27 cellular contexts compared by ENCODE assay signal in genomic region chr14:21699551-21699950, GRCh38. TPM values are rescaled to one million over a fixed set of nuclear protein-coding genes. Genes with fewer than 3 reads are reported as not detected.
"Had no signal": no experiment of that assay in that cellular context is flagged by ENCODE, and none has a peak within 500 bp of the region (broad histone marks: within the 10 kb centered on the region; RNA-seq: fewer than 3 reads in every experiment).

No MANE protein-coding gene starts in this region.

- H3K27me3 ChIP-seq: SJSA1 had no signal

- H3K27ac ChIP-seq: SJSA1 had no signal

- H3K27ac Mint-ChIP-seq: activated CD8-positive, alpha-beta memory T cell treated with anti-CD3 and anti-CD28 coated beads, Interleukin-2, amount 10 ng/mL, durations not matched to agents 7 days and 5 days; activated naive CD8-positive, alpha-beta T cell; activated T-cell treated with anti-CD3 and anti-CD28 coated beads, Interleukin-2, amount 50 U/mL, for 24 hours; activated T-helper 1 cell treated with anti-CD3 and anti-CD28 coated beads, Interleukin-12 subunit alpha, Interleukin-12 subunit beta, Interleukin-2, Interleukin-4 antibody, amounts not matched to agents 30 ng/mL and 10 ng/mL and 1 ng/mL, durations not matched to agents 14 hours and 24 hours and 36 hours; brain; T-helper 1 cell treated with Interleukin-12 subunit alpha and Interleukin-12 subunit beta and Interleukin-4 antibody, amounts not matched to agents 30 μg/mL and 1 μg/mL, for 36 hours; WTC11 had no signal

- DNase-seq: activated CD4-positive, alpha-beta T cell treated with anti-CD3 and anti-CD28 coated beads for 48 hours; activated CD4-positive, alpha-beta T cell treated with anti-CD3 and anti-CD28 coated beads, Interleukin-2, amount 50 U/mL, for 48 hours; activated CD4-positive, CD25-positive, alpha-beta regulatory T cell treated with anti-CD3 and anti-CD28 coated beads, Interleukin-2, amount 50 U/mL, for 72 hours; activated CD8-positive, alpha-beta memory T cell treated with anti-CD3 and anti-CD28 coated beads, Interleukin-2, amount 10 ng/mL, durations not matched to agents 7 days and 5 days; activated effector memory CD4-positive, alpha-beta T cell treated with Interleukin-2 at 50 U/mL for 16 hours; activated naive CD4-positive, alpha-beta T cell treated with Interleukin-2 at 50 U/mL for 16 hours; activated T-cell treated with anti-CD3 and anti-CD28 coated beads, Interleukin-2, amount 50 U/mL, for 24 hours; amygdala; Karpas-422; NCI-H1105 treated with DMSO at 0.1 percent for 48 hours; NCI-H1436 treated with DMSO at 0.1 percent for 48 hours; NCI-H187 treated with DMSO at 0.1 percent for 48 hours; NCI-H2081 treated with DMSO at 0.1 percent for 48 hours; NCI-H526; PC-3; SHP77; SW 1271 had no signal

- H3K9me3 Mint-ChIP-seq: activated T-cell treated with anti-CD3 and anti-CD28 coated beads, Interleukin-2, amount 50 U/mL, for 24 hours; activated T-helper 1 cell treated with anti-CD3 and anti-CD28 coated beads, Interleukin-12 subunit alpha, Interleukin-12 subunit beta, Interleukin-2, Interleukin-4 antibody, amounts not matched to agents 30 ng/mL and 10 ng/mL and 1 ng/mL, durations not matched to agents 14 hours and 24 hours and 36 hours; central memory CD8-positive, alpha-beta T cell; T-helper 1 cell treated with Interleukin-12 subunit alpha and Interleukin-12 subunit beta and Interleukin-4 antibody, amounts not matched to agents 30 μg/mL and 1 μg/mL, for 36 hours had no signal

- H3K4me1 ChIP-seq: SJSA1 had no signal

- H3K27me3 Mint-ChIP-seq: brain had no signal

- H3K4me1 Mint-ChIP-seq: brain, WTC11 had no signal

- H3K4me3 Mint-ChIP-seq: activated CD8-positive, alpha-beta memory T cell treated with anti-CD3 and anti-CD28 coated beads, Interleukin-2, amount 10 ng/mL, durations not matched to agents 7 days and 5 days; activated naive CD8-positive, alpha-beta T cell; activated T-cell treated with anti-CD3 and anti-CD28 coated beads, Interleukin-2, amount 50 U/mL, for 24 hours; activated T-helper 1 cell treated with anti-CD3 and anti-CD28 coated beads, Interleukin-12 subunit alpha, Interleukin-12 subunit beta, Interleukin-2, Interleukin-4 antibody, amounts not matched to agents 30 ng/mL and 10 ng/mL and 1 ng/mL, durations not matched to agents 14 hours and 24 hours and 36 hours; brain; central memory CD8-positive, alpha-beta T cell; T-helper 1 cell treated with Interleukin-12 subunit alpha and Interleukin-12 subunit beta and Interleukin-4 antibody, amounts not matched to agents 30 μg/mL and 1 μg/mL, for 36 hours; WTC11 had no signal

- FAIRE-seq: astrocyte, RCC 7860 had no signal

- H3K9me3 ChIP-seq: SJSA1 had no signal

- H3K4me3 ChIP-seq: SJSA1 had no signal

- H3K36me3 Mint-ChIP-seq: activated CD8-positive, alpha-beta memory T cell treated with anti-CD3 and anti-CD28 coated beads, Interleukin-2, amount 10 ng/mL, durations not matched to agents 7 days and 5 days; brain; WTC11 had no signal

- H3K36me3 ChIP-seq: SJSA1 had no signal

RNA-seq across cellular contexts. Expression of gene OR4E1, which starts 25.9 kb away (rescaled TPM):
- total RNA-seq: activated CD8-positive, alpha-beta memory T cell treated with anti-CD3 and anti-CD28 coated beads, Interleukin-2, amount 10 ng/mL, durations not matched to agents 7 days and 5 days; activated T-helper 1 cell treated with anti-CD3 and anti-CD28 coated beads, Interleukin-12 subunit alpha, Interleukin-12 subunit beta, Interleukin-2, Interleukin-4 antibody, amounts not matched to agents 30 ng/mL and 10 ng/mL and 1 ng/mL, durations not matched to agents 14 hours and 24 hours and 36 hours; astrocyte; NCI-H460; PC-3; SJSA1; WTC11 had no signal

RNA-seq across cellular contexts. Expression of gene OR4E2, which starts 45.9 kb away (rescaled TPM):
- total RNA-seq: activated CD8-positive, alpha-beta memory T cell treated with anti-CD3 and anti-CD28 coated beads, Interleukin-2, amount 10 ng/mL, durations not matched to agents 7 days and 5 days; activated T-helper 1 cell treated with anti-CD3 and anti-CD28 coated beads, Interleukin-12 subunit alpha, Interleukin-12 subunit beta, Interleukin-2, Interleukin-4 antibody, amounts not matched to agents 30 ng/mL and 10 ng/mL and 1 ng/mL, durations not matched to agents 14 hours and 24 hours and 36 hours; astrocyte; NCI-H460; PC-3; SJSA1; WTC11 had no signal
